ENCODE assay signal across 27 cellular contexts in genomic region chr5:135189024-135189423, GRCh38.
DNase-seq lines count a peak whose midpoint lies in the region; ATAC-seq, FAIRE-seq and TF ChIP-seq lines count a peak whose summit lies in the region.
"Had no signal": no experiment of that assay in that cellular context is flagged by ENCODE, and none has a peak within 500 bp of the region (broad histone marks: within the 10 kb centered on the region; RNA-seq: fewer than 3 reads in every experiment).

No MANE protein-coding gene starts in this region.

- H3K9me3 Mint-ChIP-seq in activated CD8-positive, alpha-beta memory T cell treated with anti-CD3 and anti-CD28 coated beads, Interleukin-2, amount 10 ng/mL, durations not matched to agents 7 days and 5 days (ENCODE audit: low read depth): no peaks in the 10 kb centered on the region
- H3K9me3 Mint-ChIP-seq: CD4-positive, alpha-beta memory T cell; GM23338 had no signal

- no peak overlapping the region for H3K4me3 ChIP-seq in K562
- no peak overlapping the region for H3K4me3 ChIP-seq in mucosa of stomach (ENCODE audit: low read length)
- H3K4me3 ChIP-seq in vagina: no peak overlapping the region
- H3K4me3 ChIP-seq in MM.1S (ENCODE audit: low read length): no peak overlapping the region
- no peak overlapping the region for H3K4me3 ChIP-seq in PC-9
- H3K4me3 ChIP-seq: BLaER1 treated with 17β-estradiol and CSF1 and Interleukin-3, amounts not matched to agents 10 nM and 100 nM; GM23338; HAP-1; Peyer's patch had no signal

- TF ChIP-seq RAD21 in K562 (CRISPR knock-in tag; conservative IDR thresholded peaks at IDR 0.05 in 1 of 2, IDR thresholded peaks at IDR 0.05 in 1 of 2): no peak

- CTCF ChIA-PET in activated CD8-positive, alpha-beta memory T cell treated with anti-CD3 and anti-CD28 coated beads, Interleukin-2, amount 10 ng/mL, durations not matched to agents 7 days and 5 days (lab: Charles Lee): no interaction called here
- CTCF ChIA-PET in K562 (lab: Yijun Ruan, JAX; ENCODE audit: low intra/inter-chr PET ratio): no interaction called here
- CTCF ChIA-PET in PC-9 (lab: Charles Lee): no interaction called here

- peak; percentile 30 for DNase-seq in activated CD8-positive, alpha-beta memory T cell treated with anti-CD3 and anti-CD28 coated beads, Interleukin-2, amount 10 ng/mL, durations not matched to agents 7 days and 5 days
- no peak for DNase-seq in activated CD8-positive, alpha-beta memory T cell treated with anti-CD3 and anti-CD28 coated beads for 24 hours
- DNase-seq in K562 (ENCODE audit: extremely low read depth in 1 of 4, low spot score in 3 of 4) (no peak), vagina (ENCODE audit: extremely low spot score in 2 of 2) (peak in 1 of 2 donors; percentile 47), MM.1S (no peak), RKO (ENCODE audit: low spot score) (no peak), PC-9 (no peak)
- DNase-seq: ACHN; CD4-positive, alpha-beta memory T cell; GDM1; KBM-7; NCI-H1105 treated with DMSO at 0.1 percent for 48 hours; NCI-H2029 treated with DMSO at 0.1 percent for 48 hours; NCI-H226; NCI-H524; NCI-H774; NK-92 treated with Interleukin-12 subunit alpha and Interleukin-12 subunit beta, amount 100 ng/mL, for 24 hours; Peyer's patch had no signal

- H3K4me3 Mint-ChIP-seq in activated CD8-positive, alpha-beta memory T cell treated with anti-CD3 and anti-CD28 coated beads, Interleukin-2, amount 10 ng/mL, durations not matched to agents 7 days and 5 days: no peak overlapping the region
- H3K4me3 Mint-ChIP-seq: GM23338 had no signal

- no peaks in the 10 kb centered on the region for H3K79me2 ChIP-seq in K562 (ENCODE audit: control insufficient read depth, insufficient read depth, low read length)
- H3K79me2 ChIP-seq in MM.1S (ENCODE audit: low read length): no peaks in the 10 kb centered on the region
- H3K79me2 ChIP-seq in PC-9 (ENCODE audit: low read depth): no peaks in the 10 kb centered on the region

- TF ChIP-seq CTCF in K562 (IDR thresholded peaks at IDR 0.05 in 2 of 3, conservative IDR thresholded peaks at IDR 0.05 in 1 of 3; ENCODE audit: insufficient read depth in 2 of 3, low read depth in 1 of 3, low read length in 3 of 3) (no peak), vagina (IDR thresholded peaks at IDR 0.05) (no peak), MM.1S (IDR thresholded peaks at IDR 0.05; ENCODE audit: low read length) (no peak), PC-9 (conservative IDR thresholded peaks at IDR 0.05) (no peak)

- TF ChIP-seq POLR2A in K562 (conservative IDR thresholded peaks at IDR 0.05): no peak
- no peak for TF ChIP-seq POLR2A in vagina (IDR thresholded peaks at IDR 0.05)

- H4K20me1 ChIP-seq in K562 (replicated peaks; ENCODE audit: control insufficient read depth, insufficient read depth, low read length) (no peaks in the 10 kb centered on the region), MM.1S (ENCODE audit: insufficient read depth, low read length) (no peaks in the 10 kb centered on the region), PC-9 (ENCODE audit: insufficient read depth) (no peaks in the 10 kb centered on the region)
- H4K20me1 ChIP-seq: BLaER1 treated with 17β-estradiol and CSF1 and Interleukin-3, amounts not matched to agents 10 nM and 100 nM had no signal

- ATAC-seq in activated CD8-positive, alpha-beta memory T cell treated with anti-CD3 and anti-CD28 coated beads, Interleukin-2, amount 10 ng/mL, durations not matched to agents 7 days and 5 days: no peak
- no peak for ATAC-seq in K562
- ATAC-seq: GM23338, HepG2, Right ventricle myocardium inferior had no signal

- H3K9me1 ChIP-seq in K562 (ENCODE audit: control insufficient read depth, insufficient read depth, low read length): no peaks in the 10 kb centered on the region

- H3K36me3 ChIP-seq in K562 (ENCODE audit: control insufficient read depth, insufficient read depth, low read length) (no peaks in the 10 kb centered on the region), mucosa of stomach (ENCODE audit: control insufficient read depth, insufficient read depth, low read length) (no peaks in the 10 kb centered on the region), vagina (no peaks in the 10 kb centered on the region), MM.1S (replicated peaks; ENCODE audit: insufficient read depth, low read length) (no peaks in the 10 kb centered on the region), PC-9 (ENCODE audit: low read depth) (no peaks in the 10 kb centered on the region)
- H3K36me3 ChIP-seq: BLaER1 treated with 17β-estradiol and CSF1 and Interleukin-3, amounts not matched to agents 10 nM and 100 nM; HAP-1; Peyer's patch had no signal

- 72% methylated on average over 13 of the region's 13 CpGs for WGBS in K562 (ENCODE audit: insufficient coverage, low coverage, missing lambda C conversion rate)

- peaks cover 66% of the 10 kb centered on the region for H3K27me3 Mint-ChIP-seq in activated CD8-positive, alpha-beta memory T cell treated with anti-CD3 and anti-CD28 coated beads, Interleukin-2, amount 10 ng/mL, durations not matched to agents 7 days and 5 days

- POLR2A ChIA-PET in K562 (lab: Yijun Ruan, JAX): interaction anchor here (0.6 to 1.2 kb wide), 2 partner anchors 42 to 180 kb away, joined by 3 to 4 read pairs; no protein-coding TSS in a partner anchor
- POLR2A ChIA-PET in PC-9 (lab: Charles Lee; ENCODE audit: unreplicated experiment): no interaction called here

- H3K4me1 Mint-ChIP-seq in activated CD8-positive, alpha-beta memory T cell treated with anti-CD3 and anti-CD28 coated beads, Interleukin-2, amount 10 ng/mL, durations not matched to agents 7 days and 5 days: peaks cover 3% of the 10 kb centered on the region

- H3K9me3 ChIP-seq in K562 (replicated peaks; ENCODE audit: control insufficient read depth, insufficient read depth, low read depth, low read length) (no peaks in the 10 kb centered on the region), mucosa of stomach (ENCODE audit: control insufficient read depth, low read length) (no peaks in the 10 kb centered on the region), vagina (no peaks in the 10 kb centered on the region), MM.1S (replicated peaks; ENCODE audit: insufficient read depth, low read length) (no peaks in the 10 kb centered on the region), PC-9 (ENCODE audit: insufficient read depth, low read depth) (no peaks in the 10 kb centered on the region)
- H3K9me3 ChIP-seq: HAP-1, Peyer's patch had no signal

- no TSS peak for BruUV-seq in K562 (replicated peaks; lab: Mats Ljungman, UMichigan)
- no TSS peak for BruUV-seq in PC-9 (replicated peaks; lab: Mats Ljungman, UMichigan)

- no peaks in the 10 kb centered on the region for H3K9me2 ChIP-seq in MM.1S (replicated peaks; ENCODE audit: insufficient read depth, low read length)
- H3K9me2 ChIP-seq in PC-9 (ENCODE audit: insufficient read depth): no peaks in the 10 kb centered on the region

- no peaks in the 10 kb centered on the region for H3K36me3 Mint-ChIP-seq in activated CD8-positive, alpha-beta memory T cell treated with anti-CD3 and anti-CD28 coated beads, Interleukin-2, amount 10 ng/mL, durations not matched to agents 7 days and 5 days
- H3K36me3 Mint-ChIP-seq: CD4-positive, alpha-beta memory T cell had no signal

- no peaks in the 10 kb centered on the region for H3K27me3 ChIP-seq in K562 (ENCODE audit: control insufficient read depth in 2 of 2, insufficient read depth in 2 of 2, low read length in 2 of 2)
- H3K27me3 ChIP-seq in mucosa of stomach (ENCODE audit: control insufficient read depth, insufficient read depth, low read length): peaks cover 5% of the 10 kb centered on the region
- no peaks in the 10 kb centered on the region for H3K27me3 ChIP-seq in vagina
- H3K27me3 ChIP-seq in MM.1S (replicated peaks; ENCODE audit: insufficient read depth, low read length): 0 out of 2 replicates have a peak, but pooled peaks cover 6% of the 10 kb centered on the region
- H3K27me3 ChIP-seq in PC-9 (ENCODE audit: insufficient read depth, low read depth): no peaks in the 10 kb centered on the region
- H3K27me3 ChIP-seq: Peyer's patch had no signal

- H3K27ac Mint-ChIP-seq in activated CD8-positive, alpha-beta memory T cell treated with anti-CD3 and anti-CD28 coated beads, Interleukin-2, amount 10 ng/mL, durations not matched to agents 7 days and 5 days: no peak overlapping the region
- H3K27ac Mint-ChIP-seq: CD4-positive, alpha-beta memory T cell; GM23338 had no signal

- no peak for TF ChIP-seq EP300 in K562 (IDR thresholded peaks at IDR 0.05; ENCODE audit: low read length)

- in situ Hi-C loops in K562 (cut with MboI): no loop called here

- FAIRE-seq in K562 (lab: Jason Lieb, UNC): no peak
- FAIRE-seq: GM18507, HepG2 had no signal

- H2AFZ ChIP-seq in K562 (ENCODE audit: low read depth, low read length) (peak overlapping the region; percentile 53), MM.1S (ENCODE audit: low read length) (no peak overlapping the region), PC-9 (no peak overlapping the region)
- H2AFZ ChIP-seq: GM23338 had no signal

- H3K4me2 ChIP-seq in K562 (ENCODE audit: insufficient read depth, low read length) (no peak overlapping the region; the same call in 1 of the 2 replicates), MM.1S (ENCODE audit: low read depth, low read length) (no peak overlapping the region), PC-9 (no peak overlapping the region)
- H3K4me2 ChIP-seq: BLaER1 treated with 17β-estradiol and CSF1 and Interleukin-3, amounts not matched to agents 10 nM and 100 nM; GM23338 had no signal

- H3K4me1 ChIP-seq in K562 (replicated peaks in 1 of 2; ENCODE audit: control insufficient read depth in 2 of 2, insufficient read depth in 2 of 2, low read length in 2 of 2) (peaks cover 36 to 40% of the 10 kb centered on the region in 2 experiments; a peak in 4 of 5 replicates), mucosa of stomach (ENCODE audit: control insufficient read depth, insufficient read depth, low read length) (peaks cover 23% of the 10 kb centered on the region), vagina (peaks cover 35% of the 10 kb centered on the region), MM.1S (ENCODE audit: low read length) (no peaks in the 10 kb centered on the region), PC-9 (replicated peaks; ENCODE audit: insufficient read depth) (peaks cover 34% of the 10 kb centered on the region)

- H3F3A ChIP-seq in MM.1S (ENCODE audit: insufficient read depth, low read length) (no peaks in the 10 kb centered on the region), PC-9 (ENCODE audit: insufficient read depth, low read depth) (peaks cover 3% of the 10 kb centered on the region)

- intact Hi-C loops in K562 (cut with micrococcal nuclease): loop anchor here (5.0 to 10.0 kb wide), 3 partner anchors 57 to 272 kb away; no protein-coding TSS in a partner anchor
- intact Hi-C loops in vagina (cut with DNase I): no loop called here
- intact Hi-C loops in PC-9 (cut with micrococcal nuclease; ENCODE audit: unreplicated experiment): no loop called here

- H3K9ac ChIP-seq in K562 (ENCODE audit: insufficient read depth in 1 of 2, low read depth in 2 of 2, low read length in 2 of 2) (no peak overlapping the region; a peak in 2 of 4 replicates), mucosa of stomach (ENCODE audit: low read length) (peak overlapping the region; percentile 13), MM.1S (ENCODE audit: low read length) (no peak overlapping the region)
- H3K9ac ChIP-seq: BLaER1 treated with 17β-estradiol and CSF1 and Interleukin-3, amounts not matched to agents 10 nM and 100 nM had no signal

- no peak overlapping the region; the same call in 2 of the 3 replicates for H3K27ac ChIP-seq in K562 (ENCODE audit: extremely low read depth, low read depth, low read length)
- peak overlapping the region; percentile 61 for H3K27ac ChIP-seq in vagina
- H3K27ac ChIP-seq in MM.1S (ENCODE audit: low read length): no peak overlapping the region
- H3K27ac ChIP-seq in PC-9: no peak overlapping the region
- H3K27ac ChIP-seq: 22Rv1; BLaER1 treated with 17β-estradiol and CSF1 and Interleukin-3, amounts not matched to agents 10 nM and 100 nM; HL-60; Peyer's patch had no signal
